1 cellular context compared by ENCODE assay signal in the genomic region with DNA sequence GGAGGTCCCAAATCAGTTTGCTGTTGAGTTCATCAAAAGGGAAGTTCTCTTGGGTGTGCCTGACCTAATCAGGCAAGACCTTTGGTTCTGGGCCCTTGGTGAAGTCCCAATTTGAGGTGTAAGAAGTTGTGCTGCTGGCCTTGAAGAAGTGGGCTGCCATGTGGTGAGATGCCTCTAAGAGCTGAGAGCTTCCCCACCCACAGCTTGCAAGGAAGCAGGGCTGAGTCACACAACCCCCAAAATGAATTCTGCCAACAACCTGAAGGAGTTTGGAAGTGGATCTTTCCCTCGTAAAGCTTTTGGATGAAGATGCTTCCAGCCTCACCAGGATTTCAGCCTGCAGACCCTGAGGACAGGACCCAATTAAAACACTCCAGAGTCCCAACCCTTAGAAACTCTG.
TF ChIP-seq lines count a peak whose summit lies in the region.

No MANE protein-coding gene starts in this region.

TF ChIP-seq in H1, 55 proteins besides CTCF, POLR2A, EP300 and RAD21 (continued from another document):
- TF ChIP-seq NANOG (IDR thresholded peaks at IDR 0.05; ENCODE audit: insufficient read depth, low read depth, low read length, poor library complexity, severe bottlenecking) (no peak), ATF2 (IDR thresholded peaks at IDR 0.05; ENCODE audit: low read length) (no peak), SRF (IDR thresholded peaks at IDR 0.05; ENCODE audit: low read depth, low read length) (no peak), KDM5A (IDR thresholded peaks at IDR 0.05; ENCODE audit: low read length) (no peak), CREB1 (IDR thresholded peaks at IDR 0.05) (no peak), KDM4A (IDR thresholded peaks at IDR 0.05; ENCODE audit: low read depth, low read length, severe bottlenecking) (no peak)
